1 cellular context compared by ENCODE assay signal in the genomic region with DNA sequence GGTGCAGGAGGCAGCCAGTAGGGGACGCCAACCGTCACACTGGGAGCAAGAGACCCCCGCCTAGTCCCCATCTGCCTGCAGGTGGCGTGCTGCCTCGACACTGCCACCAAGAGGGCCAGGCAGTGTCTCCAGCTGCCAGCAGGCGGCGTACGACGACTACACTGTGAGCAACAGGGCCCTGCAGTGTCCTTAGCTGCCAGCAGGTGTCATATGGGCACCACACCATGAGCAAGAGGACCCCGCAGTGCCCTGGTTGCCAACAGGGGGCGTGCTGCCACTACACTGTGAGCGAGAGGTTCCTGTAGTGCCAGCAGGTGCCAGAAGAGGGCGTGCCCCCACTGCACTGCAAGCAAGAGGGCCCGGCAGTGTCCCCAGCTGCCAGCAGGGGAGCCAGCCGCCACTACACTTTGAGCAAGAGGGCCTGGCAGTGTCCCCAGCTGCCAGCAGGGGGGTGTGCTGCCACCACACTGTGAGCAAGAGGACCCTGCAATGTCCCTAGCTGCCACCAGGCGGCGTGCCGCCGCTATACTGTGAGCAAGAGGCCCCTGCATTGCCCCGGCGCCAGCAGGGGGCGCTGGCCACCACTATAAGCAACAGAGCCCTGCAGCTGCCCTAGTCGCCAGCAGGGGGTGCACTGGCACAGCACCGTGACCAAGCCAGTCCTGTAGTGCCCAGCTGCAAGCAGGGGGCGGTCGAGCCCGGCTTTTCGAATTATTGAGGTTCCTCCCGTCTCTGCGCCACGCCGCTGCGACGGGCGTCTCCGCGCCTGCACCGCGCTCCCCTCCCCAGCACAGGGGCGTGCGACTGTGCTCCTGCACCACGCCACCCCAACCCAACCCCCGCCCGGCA.
A peak's percentile ranks its signal among the peaks of the same experiment; 100 is the strongest.
TF ChIP-seq lines count a peak whose summit lies in the region.
"Not testable (repeated sequence)": the region's sequence is repeated elsewhere in the genome, so short reads cannot be mapped to it uniquely, and the experiment has no call there.

No MANE protein-coding gene starts in this region.

TF ChIP-seq in HepG2, 621 proteins besides CTCF, POLR2A, EP300 and RAD21 (continued from another document and continues in another):
- TF ChIP-seq HNRNPL (IDR thresholded peaks at IDR 0.05; ENCODE audit: low read depth, low read length) (peak; percentile 84), TP53 (CRISPR knock-in tag; conservative IDR thresholded peaks at IDR 0.05) (0 out of 2 replicates have a peak, but pooled peaks have one; percentile 39), TBX2 (CRISPR knock-in tag; IDR thresholded peaks at IDR 0.05; ENCODE audit: borderline replicate concordance) (peak; percentile 64), SALL2 (CRISPR knock-in tag; IDR thresholded peaks at IDR 0.05) (0 out of 2 replicates have a peak, but pooled peaks have one; percentile 23), ZNF772 (CRISPR knock-in tag; IDR thresholded peaks at IDR 0.05) (0 out of 2 replicates have a peak, but pooled peaks have one; percentile 36), ZNF777 (CRISPR knock-in tag; IDR thresholded peaks at IDR 0.05) (peak; percentile 32; the same call in 1 of the 2 replicates), POGZ (CRISPR knock-in tag; IDR thresholded peaks at IDR 0.05) (peak; percentile 63; the same call in 1 of the 2 replicates), SP1 (CRISPR knock-in tag; IDR thresholded peaks at IDR 0.05) (peak; percentile 38; the same call in 1 of the 2 replicates), ZNF768 (CRISPR knock-in tag; IDR thresholded peaks at IDR 0.05) (peak; percentile 64; the same call in 1 of the 2 replicates), ZNF564 (CRISPR knock-in tag; IDR thresholded peaks at IDR 0.05) (0 out of 2 replicates have a peak, but pooled peaks have one; percentile 39), YY1 (IDR thresholded peaks at IDR 0.05; ENCODE audit: insufficient read depth, insufficient replicate concordance, low read depth, low read length) (peak; percentile 16), ZNF558 (CRISPR knock-in tag; IDR thresholded peaks at IDR 0.05; ENCODE audit: borderline replicate concordance) (0 out of 2 replicates have a peak, but pooled peaks have one; percentile 52), ZNF350 (CRISPR knock-in tag; IDR thresholded peaks at IDR 0.05; ENCODE audit: borderline replicate concordance, low read depth) (peak; percentile 55; the same call in 1 of the 2 replicates), TAF1 (CRISPR knock-in tag; IDR thresholded peaks at IDR 0.05) (peak; percentile 27; the same call in 1 of the 2 replicates), ZMYM4 (CRISPR knock-in tag; IDR thresholded peaks at IDR 0.05) (peak; percentile 51; the same call in 1 of the 2 replicates), FOXJ3 (CRISPR knock-in tag; IDR thresholded peaks at IDR 0.05; ENCODE audit: borderline replicate concordance) (peak; percentile 63; the same call in 1 of the 2 replicates), MYC (CRISPR knock-in tag; IDR thresholded peaks at IDR 0.05; ENCODE audit: borderline replicate concordance) (peak; percentile 40; the same call in 1 of the 2 replicates), FOXO1 (CRISPR knock-in tag; IDR thresholded peaks at IDR 0.05) (peak; percentile 22; the same call in 1 of the 2 replicates), AHDC1 (CRISPR knock-in tag; IDR thresholded peaks at IDR 0.05; ENCODE audit: borderline replicate concordance) (0 out of 2 replicates have a peak, but pooled peaks have one; percentile 19), RXRA (CRISPR knock-in tag; IDR thresholded peaks at IDR 0.05) (peak; percentile 81; the same call in 1 of the 2 replicates), UBTF (CRISPR knock-in tag; IDR thresholded peaks at IDR 0.05) (peak; percentile 59), TMF1 (CRISPR knock-in tag; IDR thresholded peaks at IDR 0.05; ENCODE audit: low read depth) (0 out of 2 replicates have a peak, but pooled peaks have one; percentile 62)
- TF ChIP-seq, protein P1, sequence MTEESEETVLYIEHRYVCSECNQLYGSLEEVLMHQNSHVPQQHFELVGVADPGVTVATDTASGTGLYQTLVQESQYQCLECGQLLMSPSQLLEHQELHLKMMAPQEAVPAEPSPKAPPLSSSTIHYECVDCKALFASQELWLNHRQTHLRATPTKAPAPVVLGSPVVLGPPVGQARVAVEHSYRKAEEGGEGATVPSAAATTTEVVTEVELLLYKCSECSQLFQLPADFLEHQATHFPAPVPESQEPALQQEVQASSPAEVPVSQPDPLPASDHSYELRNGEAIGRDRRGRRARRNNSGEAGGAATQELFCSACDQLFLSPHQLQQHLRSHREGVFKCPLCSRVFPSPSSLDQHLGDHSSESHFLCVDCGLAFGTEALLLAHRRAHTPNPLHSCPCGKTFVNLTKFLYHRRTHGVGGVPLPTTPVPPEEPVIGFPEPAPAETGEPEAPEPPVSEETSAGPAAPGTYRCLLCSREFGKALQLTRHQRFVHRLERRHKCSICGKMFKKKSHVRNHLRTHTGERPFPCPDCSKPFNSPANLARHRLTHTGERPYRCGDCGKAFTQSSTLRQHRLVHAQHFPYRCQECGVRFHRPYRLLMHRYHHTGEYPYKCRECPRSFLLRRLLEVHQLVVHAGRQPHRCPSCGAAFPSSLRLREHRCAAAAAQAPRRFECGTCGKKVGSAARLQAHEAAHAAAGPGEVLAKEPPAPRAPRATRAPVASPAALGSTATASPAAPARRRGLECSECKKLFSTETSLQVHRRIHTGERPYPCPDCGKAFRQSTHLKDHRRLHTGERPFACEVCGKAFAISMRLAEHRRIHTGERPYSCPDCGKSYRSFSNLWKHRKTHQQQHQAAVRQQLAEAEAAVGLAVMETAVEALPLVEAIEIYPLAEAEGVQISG (CRISPR knock-in tag; IDR thresholded peaks at IDR 0.05), result peak; percentile 65
- TF ChIP-seq, protein P2, sequence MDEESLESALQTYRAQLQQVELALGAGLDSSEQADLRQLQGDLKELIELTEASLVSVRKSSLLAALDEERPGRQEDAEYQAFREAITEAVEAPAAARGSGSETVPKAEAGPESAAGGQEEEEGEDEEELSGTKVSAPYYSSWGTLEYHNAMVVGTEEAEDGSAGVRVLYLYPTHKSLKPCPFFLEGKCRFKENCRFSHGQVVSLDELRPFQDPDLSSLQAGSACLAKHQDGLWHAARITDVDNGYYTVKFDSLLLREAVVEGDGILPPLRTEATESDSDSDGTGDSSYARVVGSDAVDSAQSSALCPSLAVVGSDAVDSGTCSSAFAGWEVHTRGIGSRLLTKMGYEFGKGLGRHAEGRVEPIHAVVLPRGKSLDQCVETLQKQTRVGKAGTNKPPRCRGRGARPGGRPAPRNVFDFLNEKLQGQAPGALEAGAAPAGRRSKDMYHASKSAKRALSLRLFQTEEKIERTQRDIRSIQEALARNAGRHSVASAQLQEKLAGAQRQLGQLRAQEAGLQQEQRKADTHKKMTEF (CRISPR knock-in tag; IDR thresholded peaks at IDR 0.05), result peak; percentile 78; the same call in 1 of the 2 replicates
- TF ChIP-seq, protein P3, sequence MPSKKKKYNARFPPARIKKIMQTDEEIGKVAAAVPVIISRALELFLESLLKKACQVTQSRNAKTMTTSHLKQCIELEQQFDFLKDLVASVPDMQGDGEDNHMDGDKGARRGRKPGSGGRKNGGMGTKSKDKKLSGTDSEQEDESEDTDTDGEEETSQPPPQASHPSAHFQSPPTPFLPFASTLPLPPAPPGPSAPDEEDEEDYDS (CRISPR knock-in tag; IDR thresholded peaks at IDR 0.05), result 0 out of 2 replicates have a peak, but pooled peaks have one; percentile 20
- TF ChIP-seq SP1 (IDR thresholded peaks at IDR 0.05), result not testable (repeated sequence)
- TF ChIP-seq, protein P4, sequence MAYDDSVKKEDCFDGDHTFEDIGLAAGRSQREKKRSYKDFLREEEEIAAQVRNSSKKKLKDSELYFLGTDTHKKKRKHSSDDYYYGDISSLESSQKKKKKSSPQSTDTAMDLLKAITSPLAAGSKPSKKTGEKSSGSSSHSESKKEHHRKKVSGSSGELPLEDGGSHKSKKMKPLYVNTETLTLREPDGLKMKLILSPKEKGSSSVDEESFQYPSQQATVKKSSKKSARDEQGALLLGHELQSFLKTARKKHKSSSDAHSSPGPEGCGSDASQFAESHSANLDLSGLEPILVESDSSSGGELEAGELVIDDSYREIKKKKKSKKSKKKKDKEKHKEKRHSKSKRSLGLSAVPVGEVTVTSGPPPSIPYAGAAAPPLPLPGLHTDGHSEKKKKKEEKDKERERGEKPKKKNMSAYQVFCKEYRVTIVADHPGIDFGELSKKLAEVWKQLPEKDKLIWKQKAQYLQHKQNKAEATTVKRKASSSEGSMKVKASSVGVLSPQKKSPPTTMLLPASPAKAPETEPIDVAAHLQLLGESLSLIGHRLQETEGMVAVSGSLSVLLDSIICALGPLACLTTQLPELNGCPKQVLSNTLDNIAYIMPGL (CRISPR knock-in tag; IDR thresholded peaks at IDR 0.05; ENCODE audit: borderline replicate concordance in 1 of 2, low read depth in 1 of 2), result peak; percentile 92 to 97
- TF ChIP-seq, protein P5, sequence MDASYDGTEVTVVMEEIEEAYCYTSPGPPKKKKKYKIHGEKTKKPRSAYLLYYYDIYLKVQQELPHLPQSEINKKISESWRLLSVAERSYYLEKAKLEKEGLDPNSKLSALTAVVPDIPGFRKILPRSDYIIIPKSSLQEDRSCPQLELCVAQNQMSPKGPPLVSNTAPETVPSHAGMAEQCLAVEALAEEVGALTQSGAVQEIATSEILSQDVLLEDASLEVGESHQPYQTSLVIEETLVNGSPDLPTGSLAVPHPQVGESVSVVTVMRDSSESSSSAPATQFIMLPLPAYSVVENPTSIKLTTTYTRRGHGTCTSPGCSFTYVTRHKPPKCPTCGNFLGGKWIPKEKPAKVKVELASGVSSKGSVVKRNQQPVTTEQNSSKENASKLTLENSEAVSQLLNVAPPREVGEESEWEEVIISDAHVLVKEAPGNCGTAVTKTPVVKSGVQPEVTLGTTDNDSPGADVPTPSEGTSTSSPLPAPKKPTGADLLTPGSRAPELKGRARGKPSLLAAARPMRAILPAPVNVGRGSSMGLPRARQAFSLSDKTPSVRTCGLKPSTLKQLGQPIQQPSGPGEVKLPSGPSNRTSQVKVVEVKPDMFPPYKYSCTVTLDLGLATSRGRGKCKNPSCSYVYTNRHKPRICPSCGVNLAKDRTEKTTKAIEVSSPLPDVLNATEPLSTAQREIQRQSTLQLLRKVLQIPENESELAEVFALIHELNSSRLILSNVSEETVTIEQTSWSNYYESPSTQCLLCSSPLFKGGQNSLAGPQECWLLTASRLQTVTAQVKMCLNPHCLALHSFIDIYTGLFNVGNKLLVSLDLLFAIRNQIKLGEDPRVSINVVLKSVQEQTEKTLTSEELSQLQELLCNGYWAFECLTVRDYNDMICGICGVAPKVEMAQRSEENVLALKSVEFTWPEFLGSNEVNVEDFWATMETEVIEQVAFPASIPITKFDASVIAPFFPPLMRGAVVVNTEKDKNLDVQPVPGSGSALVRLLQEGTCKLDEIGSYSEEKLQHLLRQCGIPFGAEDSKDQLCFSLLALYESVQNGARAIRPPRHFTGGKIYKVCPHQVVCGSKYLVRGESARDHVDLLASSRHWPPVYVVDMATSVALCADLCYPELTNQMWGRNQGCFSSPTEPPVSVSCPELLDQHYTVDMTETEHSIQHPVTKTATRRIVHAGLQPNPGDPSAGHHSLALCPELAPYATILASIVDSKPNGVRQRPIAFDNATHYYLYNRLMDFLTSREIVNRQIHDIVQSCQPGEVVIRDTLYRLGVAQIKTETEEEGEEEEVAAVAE (CRISPR knock-in tag; IDR thresholded peaks at IDR 0.05; ENCODE audit: borderline replicate concordance), result 0 out of 2 replicates have a peak, but pooled peaks have one; percentile 44
- TF ChIP-seq, protein P6, sequence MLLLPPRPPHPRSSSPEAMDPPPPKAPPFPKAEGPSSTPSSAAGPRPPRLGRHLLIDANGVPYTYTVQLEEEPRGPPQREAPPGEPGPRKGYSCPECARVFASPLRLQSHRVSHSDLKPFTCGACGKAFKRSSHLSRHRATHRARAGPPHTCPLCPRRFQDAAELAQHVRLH (CRISPR knock-in tag; IDR thresholded peaks at IDR 0.05; ENCODE audit: borderline replicate concordance, low read depth), result peak; percentile 87; the same call in 1 of the 2 replicates
